In the genomic region with DNA sequence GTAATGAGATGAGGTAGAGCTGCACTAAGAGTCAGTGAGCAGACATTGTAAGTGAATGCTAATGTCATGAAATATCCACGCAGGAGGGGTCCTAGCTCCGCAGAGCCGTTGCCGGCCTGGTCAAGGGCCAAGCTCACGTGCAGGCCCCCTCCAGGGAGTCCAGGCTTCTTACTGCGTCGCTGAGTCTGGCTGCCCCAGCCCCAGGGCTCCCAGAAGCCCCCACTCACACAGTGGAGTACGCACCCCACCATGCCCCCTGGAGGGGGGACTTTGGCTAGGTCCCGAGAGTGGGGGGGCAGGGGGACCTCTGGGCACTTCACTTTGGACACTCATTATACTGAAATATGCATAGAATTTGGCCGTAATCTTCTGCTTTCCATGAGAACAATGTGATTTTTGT, we compare ENCODE assay signal across 21 cellular contexts. TPM values are rescaled to one million over a fixed set of nuclear protein-coding genes. Genes with fewer than 3 reads are reported as not detected.
DNase-seq lines count a peak whose midpoint lies in the region; ATAC-seq and TF ChIP-seq lines count a peak whose summit lies in the region.
"Had no signal": no experiment of that assay in that cellular context is flagged by ENCODE, and none has a peak within 500 bp of the region (broad histone marks: within the 10 kb centered on the region; RNA-seq: fewer than 3 reads in every experiment).

No MANE protein-coding gene starts in this region.

- peak overlapping the region in 1 of 3 experiments; percentile 67 for H3K4me3 Mint-ChIP-seq in nephron
- H3K4me3 Mint-ChIP-seq: activated naive CD8-positive, alpha-beta T cell; T-cell had no signal

- intact Hi-C loops in left cardiac atrium (cut with DNase I): loop anchor here in 1 of 2 donors (5.0 kb wide), 1 partner anchor 264 kb away; no protein-coding TSS in a partner anchor
- intact Hi-C loops in heart right ventricle (cut with DNase I): loop anchor here in 9 of 10 donors (5.0 to 10.0 kb wide), 6 partner anchors 146 to 266 kb away; a partner anchor contains a TSS
- intact Hi-C loops in aorta (cut with DNase I): loop anchor here in 1 of 2 donors (10.0 kb wide), 1 partner anchor 266 kb away; no protein-coding TSS in a partner anchor
- intact Hi-C loops in OCI-LY7 (cut with micrococcal nuclease; ENCODE audit: unreplicated experiment): no loop called here

- no peak for TF ChIP-seq CTCF in heart right ventricle (IDR thresholded peaks at IDR 0.05)
- no peak for TF ChIP-seq CTCF in nephron (IDR thresholded peaks at IDR 0.05; ENCODE audit: unreplicated experiment in 3 of 3)
- no peak for TF ChIP-seq CTCF in OCI-LY7 (conservative IDR thresholded peaks at IDR 0.05; ENCODE audit: low read length)

- peaks cover 0 to 28% (median 15%) of the 10 kb centered on the region in 11 donors for H3K9me3 ChIP-seq in heart right ventricle
- H3K9me3 ChIP-seq in aorta (ENCODE audit: control insufficient read depth, low read length): no peaks in the 10 kb centered on the region
- H3K9me3 ChIP-seq in OCI-LY7 (ENCODE audit: low read length): peaks cover 11% of the 10 kb centered on the region; the same call in 1 of the 2 replicates
- H3K9me3 ChIP-seq: body of pancreas, colonic mucosa had no signal

- no peaks in the 10 kb centered on the region for H3K79me2 ChIP-seq in OCI-LY7 (ENCODE audit: insufficient read depth, low read depth, low read length)

- H3K36me3 ChIP-seq in heart right ventricle (peaks cover 0 to 19% (median 12%) of the 10 kb centered on the region in 9 donors), aorta (ENCODE audit: control insufficient read depth in 1 of 2, insufficient read depth in 2 of 2, low read length in 1 of 2) (no peaks in the 10 kb centered on the region), OCI-LY7 (ENCODE audit: insufficient read depth, low read length) (peaks cover 11% of the 10 kb centered on the region; the same call in 1 of the 2 replicates)
- H3K36me3 ChIP-seq: colonic mucosa had no signal

- H2AFZ ChIP-seq in OCI-LY7 (ENCODE audit: low read length): no peak overlapping the region

- no peaks in the 10 kb centered on the region for H3K9me2 ChIP-seq in OCI-LY7 (ENCODE audit: insufficient read depth, low read length)

- H3K27me3 Mint-ChIP-seq in nephron (ENCODE audit: low read depth): no peaks in the 10 kb centered on the region
- H3K27me3 Mint-ChIP-seq: activated naive CD8-positive, alpha-beta T cell; CD8-positive, alpha-beta memory T cell; T-cell had no signal

- H3K4me3 ChIP-seq in heart right ventricle (no peak overlapping the region), aorta (ENCODE audit: low read length in 2 of 2) (no peak overlapping the region), OCI-LY7 (ENCODE audit: low read depth, low read length, poor library complexity, severe bottlenecking) (no peak overlapping the region)
- H3K4me3 ChIP-seq: body of pancreas, colonic mucosa had no signal

- no TSS peak for BruUV-seq in OCI-LY7 (replicated peaks; lab: Mats Ljungman, UMichigan)

- H3K27ac Mint-ChIP-seq in nephron: peak overlapping the region; percentile 47 to 85 (median 56)
- H3K27ac Mint-ChIP-seq: activated naive CD8-positive, alpha-beta T cell had no signal

- H3K27me3 ChIP-seq in heart right ventricle (no peaks in the 10 kb centered on the region), aorta (ENCODE audit: control insufficient read depth in 1 of 2, insufficient read depth in 2 of 2, low read length in 1 of 2) (no peaks in the 10 kb centered on the region)
- H3K27me3 ChIP-seq: body of pancreas, colonic mucosa had no signal

- H3K9me3 Mint-ChIP-seq in nephron: peaks cover 11% of the 10 kb centered on the region

- no peaks in the 10 kb centered on the region for H4K20me1 ChIP-seq in OCI-LY7 (ENCODE audit: insufficient read depth, low read length)

- H3K36me3 Mint-ChIP-seq in nephron (ENCODE audit: low read depth): peaks cover 19% of the 10 kb centered on the region

- peaks cover 0 to 10% (median 0%) of the 10 kb centered on the region in 9 donors for H3K4me1 ChIP-seq in heart right ventricle
- H3K4me1 ChIP-seq in aorta (ENCODE audit: control insufficient read depth in 1 of 2, insufficient read depth in 2 of 2, low read length in 2 of 2): no peaks in the 10 kb centered on the region
- H3K4me1 ChIP-seq in OCI-LY7 (ENCODE audit: insufficient read depth, low read length, poor library complexity, severe bottlenecking): no peaks in the 10 kb centered on the region
- H3K4me1 ChIP-seq: body of pancreas, colonic mucosa had no signal

- H3K27ac ChIP-seq in heart right ventricle: no peak overlapping the region
- no peak overlapping the region for H3K27ac ChIP-seq in aorta (ENCODE audit: low read depth in 1 of 2, low read length in 2 of 2)
- no peak overlapping the region for H3K27ac ChIP-seq in OCI-LY7 (ENCODE audit: low read depth, low read length, poor library complexity, severe bottlenecking)
- H3K27ac ChIP-seq: body of pancreas, colonic mucosa had no signal

- ATAC-seq in left cardiac atrium (no peak), heart right ventricle (no peak), aorta (ENCODE audit: low FRiP score) (no peak)
- ATAC-seq: T-cell had no signal

- CTCF ChIA-PET in OCI-LY7 (lab: Charles Lee; ENCODE audit: unreplicated experiment): no interaction called here

- 53 to 60% methylated on average over 10 of the region's 10 CpGs for WGBS in heart right ventricle, 2 donors
- 65 to 69% methylated on average over 10 of the region's 10 CpGs for WGBS in aorta, 2 donors

- H3K4me1 Mint-ChIP-seq in nephron: peaks cover 37% of the 10 kb centered on the region

- no peak overlapping the region for H3K4me2 ChIP-seq in OCI-LY7 (ENCODE audit: low read length)

- POLR2A ChIA-PET in OCI-LY7 (lab: Charles Lee): interaction anchor here (1.5 kb wide), 1 partner anchor 157 kb away, joined by 3 read pairs; no protein-coding TSS in a partner anchor

- DNase-seq in left cardiac atrium (peak; percentile 14), heart right ventricle (no peak), astrocyte of the hippocampus (ENCODE audit: low read depth, low spot score) (peak; percentile 18), aorta (peak; percentile 30 to 70), DMS53 treated with DMSO at 0.1 percent for 48 hours (lab: John Stamatoyannopoulos, UW; ENCODE audit: unreplicated experiment) (no peak), OCI-LY7 (ENCODE audit: low spot score) (no peak), foreskin melanocyte (no peak)
- DNase-seq: activated CD4-positive, alpha-beta T cell treated with anti-CD3 and anti-CD28 coated beads, Interleukin-2, amount 50 U/mL, for 1 hour; colonic mucosa; DND-41; KBM-7; NCI-H2171; NCI-H69; occipital lobe; SHP77 treated with DMSO at 0.1 percent for 48 hours; stimulated activated naive CD4-positive, alpha-beta T cell treated with Interleukin-2 at 50 U/mL for 16 hours had no signal

RNA-seq across cellular contexts. Expression of a gene that starts 59.2 kb away (rescaled TPM):
- total RNA-seq in left cardiac atrium (10 to 100 TPM; 17.8 to 19.6 TPM), heart right ventricle (10 to 100 TPM; 14.6 to 23.2 (median 16.9) TPM), aorta (10 to 100 TPM; 26.7 to 32.2 TPM), OCI-LY7 (2022) (46.6 and 47.3 TPM in 2 replicates)
- polyA plus RNA-seq in heart right ventricle (10 to 100 TPM in 1 of 2 donors, 1 to 10 TPM in 1; 8.2 to 22.9 TPM), aorta (10 to 100 TPM in 1 of 2 donors, 1 to 10 TPM in 1; 7.6 to 21.6 TPM)
- 37.3 and 38.1 TPM in 2 replicates for total RNA-seq in OCI-LY7 (2014; rRNA removed; shearing (Covaris generic))

Comparison
In these comparisons a context has a peak if more than half of its experiments do, and no peak if none do; other contexts are left out.
1. DNase-seq: peak in left cardiac atrium (single experiment), astrocyte of the hippocampus (single experiment) and aorta (2 of 2); none in heart right ventricle (0 of 2), DMS53 treated with DMSO at 0.1 percent for 48 hours (single experiment), OCI-LY7 (single experiment) and foreskin melanocyte (single experiment).